13 cellular contexts compared by ENCODE assay signal in genomic region chr10:86079088-86079487, GRCh38.
DNase-seq lines count a peak whose midpoint lies in the region; FAIRE-seq and TF ChIP-seq lines count a peak whose summit lies in the region.
"Had no signal": no experiment of that assay in that cellular context is flagged by ENCODE, and none has a peak within 500 bp of the region (broad histone marks: within the 10 kb centered on the region; RNA-seq: fewer than 3 reads in every experiment).

No MANE protein-coding gene starts in this region.

- H3K56ac ChIP-seq in H1 (replicated peaks; ENCODE audit: insufficient read length, low read depth, low read length) = no peak overlapping the region

- H3K23ac ChIP-seq in H1 (ENCODE audit: insufficient read length) (no peak overlapping the region), neuronal stem cell (ENCODE audit: low read depth, low read length, poor library complexity) (no peak overlapping the region)

- no peak for FAIRE-seq in H1 (lab: Jason Lieb, UNC)

- 0 out of 2 replicates have a peak overlapping the region, but pooled peaks have one; percentile 35 for H2AFZ ChIP-seq in H1 (ENCODE audit: low read length)
- no peak overlapping the region for H2AFZ ChIP-seq in neuronal stem cell (ENCODE audit: low read length)

- CTCF ChIA-PET in H1 (lab: Charles Lee; ENCODE audit: partially characterized antibody) = interaction anchor here (1.1 to 2.4 kb wide), 6 partner anchors 10 to 270 kb away, joined by 3 to 8 read pairs (median 5); no protein-coding TSS in a partner anchor

- TF ChIP-seq POLR2A in H1 (IDR thresholded peaks at IDR 0.05; ENCODE audit: control extremely low read depth in 1 of 2, low read depth in 2 of 2, low read length in 2 of 2) = no peak

- H4K5ac ChIP-seq in H1 (ENCODE audit: insufficient read length, low read depth, low read length) = no peak overlapping the region

- H2BK5ac ChIP-seq in H1 (ENCODE audit: low read depth, low read length) = peak overlapping the region; percentile 81; the same call in 1 of the 2 replicates
- H2BK5ac ChIP-seq in neuronal stem cell (ENCODE audit: low read length) = no peak overlapping the region

- H3K4ac ChIP-seq in H1 (replicated peaks; ENCODE audit: insufficient read length, low read depth, low read length) (no peak overlapping the region), neuronal stem cell (ENCODE audit: low read length) (peak overlapping the region; percentile 68)

- H3K27me3 ChIP-seq in HUES6 (ENCODE audit: control insufficient read depth, insufficient read depth, low read length) (no peaks in the 10 kb centered on the region), H1 (replicated peaks in 1 of 4; ENCODE audit: control insufficient read depth in 3 of 4, extremely low read depth in 1 of 4, insufficient read depth in 3 of 4, low read length in 3 of 4) (no peaks in the 10 kb centered on the region), neuronal stem cell (ENCODE audit: control insufficient read depth in 3 of 3, insufficient read depth in 3 of 3, low read depth in 1 of 3, low read length in 3 of 3) (no peaks in the 10 kb centered on the region)
- H3K27me3 ChIP-seq: breast epithelium had no signal

- WGBS in H1 (ENCODE audit: extremely low coverage in 1 of 2, insufficient coverage in 1 of 2, insufficient read length in 1 of 2, insufficient replicate concordance in 2 of 2, low coverage in 1 of 2, low lambda C conversion rate in 2 of 2, missing lambda C conversion rate in 1 of 2), 2 experiments = 71% methylated on average over 4 of the region's 4 CpGs; no CpG with 5 or more reads in 1 of the 2 experiments
- no CpG with 5 or more reads among the region's 4 CpGs for WGBS in neuronal stem cell (ENCODE audit: extremely low coverage in 2 of 2, insufficient read length in 2 of 2, insufficient replicate concordance in 1 of 2), 2 donors

- H3K9me3 ChIP-seq in HUES6 (ENCODE audit: control insufficient read depth, insufficient read depth, low read depth, low read length) (no peaks in the 10 kb centered on the region), H1 (ENCODE audit: insufficient read depth in 2 of 2, low read depth in 1 of 2, low read length in 1 of 2) (no peaks in the 10 kb centered on the region), neuronal stem cell (replicated peaks in 1 of 2; ENCODE audit: control insufficient read depth in 2 of 2, insufficient read depth in 1 of 2, low read depth in 1 of 2, low read length in 2 of 2) (no peaks in the 10 kb centered on the region)
- H3K9me3 ChIP-seq: breast epithelium had no signal

- H4K91ac ChIP-seq in H1 (replicated peaks; ENCODE audit: insufficient read length, low read length) = no peak overlapping the region
- H4K91ac ChIP-seq in neuronal stem cell (ENCODE audit: low read depth, low read length, poor library complexity) = no peak overlapping the region

- TF ChIP-seq EP300 in H1 (IDR thresholded peaks at IDR 0.05; ENCODE audit: borderline replicate concordance in 1 of 2, low read depth in 2 of 2, low read length in 2 of 2) = no peak

- H2BK12ac ChIP-seq in H1 (ENCODE audit: low read depth, low read length) (no peak overlapping the region), neuronal stem cell (ENCODE audit: low read length) (no peak overlapping the region)

- POLR2A ChIA-PET in H1 (lab: Charles Lee; ENCODE audit: partially characterized antibody) = no interaction called here

- TF ChIP-seq CTCF in H1 (IDR thresholded peaks at IDR 0.05; ENCODE audit: control extremely low read depth in 1 of 3, insufficient read depth in 1 of 3, low read depth in 1 of 3, low read length in 3 of 3) = no peak

- H4K20me1 ChIP-seq in H1 (replicated peaks in 1 of 2; ENCODE audit: control insufficient read depth in 1 of 2, insufficient read depth in 2 of 2, low read length in 2 of 2) = no peaks in the 10 kb centered on the region

- H3K4me3 ChIP-seq in HUES6 (ENCODE audit: low read depth, low read length) (no peak overlapping the region), H1 (ENCODE audit: extremely low read depth in 1 of 4, insufficient read depth in 2 of 4, low read depth in 3 of 4, low read length in 4 of 4) (no peak overlapping the region), neuronal stem cell (ENCODE audit: low read length in 2 of 2) (no peak overlapping the region)
- H3K4me3 ChIP-seq: breast epithelium had no signal

- no peaks in the 10 kb centered on the region for H3K79me1 ChIP-seq in H1 (ENCODE audit: low read depth, low read length)
- no peaks in the 10 kb centered on the region for H3K79me1 ChIP-seq in neuronal stem cell (ENCODE audit: low read depth, low read length)

- no peaks in the 10 kb centered on the region for H3K23me2 ChIP-seq in H1 (ENCODE audit: low read depth, low read length)

- TF ChIP-seq RAD21 in H1 (IDR thresholded peaks at IDR 0.05 in 1 of 2, conservative IDR thresholded peaks at IDR 0.05 in 1 of 2; ENCODE audit: low read depth in 2 of 2, low read length in 2 of 2) = no peak

- no peak overlapping the region for H2BK20ac ChIP-seq in H1 (ENCODE audit: low read length)

- H2AK5ac ChIP-seq in H1 (ENCODE audit: low read depth, low read length) = no peak overlapping the region
- H2AK5ac ChIP-seq in neuronal stem cell (ENCODE audit: low read depth, low read length) = no peak overlapping the region

- H3K18ac ChIP-seq in H1 (ENCODE audit: extremely low read depth, low read length) = peak overlapping the region; percentile 38; the same call in 1 of the 2 replicates
- peak overlapping the region; percentile 33 for H3K18ac ChIP-seq in neuronal stem cell (ENCODE audit: low read length)

- H3K14ac ChIP-seq in H1 (ENCODE audit: insufficient read length) (no peak overlapping the region), neuronal stem cell (ENCODE audit: low read length) (no peak overlapping the region)

- H2BK120ac ChIP-seq in H1 (replicated peaks; ENCODE audit: low read depth, low read length) = no peak overlapping the region
- H2BK120ac ChIP-seq in neuronal stem cell (ENCODE audit: low read depth, low read length) = no peak overlapping the region

- H3K4me1 ChIP-seq in HUES6 (ENCODE audit: control insufficient read depth, insufficient read depth, low read length) (peaks cover 20% of the 10 kb centered on the region), H1 (replicated peaks in 1 of 4; ENCODE audit: control insufficient read depth in 3 of 4, insufficient read depth in 4 of 4, low read length in 3 of 4) (peaks cover 0 to 8% (median 5%) of the 10 kb centered on the region in 4 experiments; a peak in 4 of 7 replicates), neuronal stem cell (ENCODE audit: control insufficient read depth in 2 of 2, insufficient read depth in 1 of 2, low read depth in 1 of 2, low read length in 2 of 2) (peaks cover 0 to 5% of the 10 kb centered on the region in 2 donors)
- H3K4me1 ChIP-seq: breast epithelium had no signal

- DNase-seq in H4 (ENCODE audit: low spot score) (peak; percentile 43), H1 (ENCODE audit: low read depth in 1 of 2, low spot score in 2 of 2) (peak; percentile 48 to 50), neuronal stem cell (ENCODE audit: low spot score) (no peak), 8988T (no peak), hepatic stellate cell (ENCODE audit: low spot score) (no peak), SKM-1 (lab: John Stamatoyannopoulos, UW; ENCODE audit: unreplicated experiment) (no peak)
- DNase-seq: activated naive CD4-positive, alpha-beta T cell treated with anti-CD3 and anti-CD28 coated beads, Interleukin-2, amount 50 U/mL, for 16 hours; HCEC 1CT; Kasumi-1; NCI-H187 treated with DMSO at 0.1 percent for 48 hours had no signal

- H3K4me2 ChIP-seq in H1 (ENCODE audit: insufficient read depth in 1 of 2, low read depth in 2 of 2, low read length in 2 of 2) = peak overlapping the region; percentile 31 to 48; a peak in 2 of 4 replicates
- H3K4me2 ChIP-seq in neuronal stem cell (ENCODE audit: insufficient read depth, low read length, poor library complexity, severe bottlenecking) = no peak overlapping the region

- H3K27ac ChIP-seq in HUES6 (ENCODE audit: low read depth, low read length) (peak overlapping the region; percentile 35; the same call in 1 of the 2 replicates), H1 (ENCODE audit: low read depth, low read length) (no peak overlapping the region), neuronal stem cell (replicated peaks; ENCODE audit: low read length) (no peak overlapping the region)
- H3K27ac ChIP-seq: breast epithelium, C4-2B had no signal

- H3K36me3 ChIP-seq in HUES6 (ENCODE audit: control insufficient read depth, insufficient read depth, low read length) (no peaks in the 10 kb centered on the region), H1 (ENCODE audit: control insufficient read depth in 2 of 4, insufficient read depth in 4 of 4, low read length in 3 of 4) (no peaks in the 10 kb centered on the region), neuronal stem cell (replicated peaks in 1 of 2; ENCODE audit: control insufficient read depth in 2 of 2, insufficient read depth in 2 of 2, low read length in 2 of 2) (no peaks in the 10 kb centered on the region)
- H3K36me3 ChIP-seq: breast epithelium had no signal

- no peaks in the 10 kb centered on the region for H3K79me2 ChIP-seq in H1 (ENCODE audit: control insufficient read depth in 1 of 2, insufficient read depth in 2 of 2, low read length in 2 of 2)

- H2BK15ac ChIP-seq in H1 (ENCODE audit: low read length) = no peak overlapping the region
- H2BK15ac ChIP-seq in neuronal stem cell (ENCODE audit: low read length) = no peak overlapping the region

- H3K9ac ChIP-seq in HUES6 (ENCODE audit: low read length) = peak overlapping the region; percentile 50
- no peak overlapping the region for H3K9ac ChIP-seq in H1 (replicated peaks in 1 of 4; ENCODE audit: extremely low read depth in 1 of 4, low read depth in 3 of 4, low read length in 3 of 4)
- H3K9ac ChIP-seq in neuronal stem cell (ENCODE audit: low read depth, low read length, poor library complexity) = no peak overlapping the region

- H4K8ac ChIP-seq in H1 (ENCODE audit: extremely low read depth, insufficient read depth, low read length) (no peak overlapping the region), neuronal stem cell (ENCODE audit: low read depth, low read length) (peak overlapping the region; percentile 70)

TF ChIP-seq in H1, 55 proteins besides CTCF, POLR2A, EP300 and RAD21:
- TF ChIP-seq MAFK (IDR thresholded peaks at IDR 0.05; ENCODE audit: low read depth, low read length) (no peak), CBX5 (IDR thresholded peaks at IDR 0.05; ENCODE audit: low read depth, low read length) (no peak), EGR1 (IDR thresholded peaks at IDR 0.05; ENCODE audit: borderline replicate concordance, low read depth, low read length) (0 out of 2 replicates have a peak, but pooled peaks have one; percentile 28), PHF8 (conservative IDR thresholded peaks at IDR 0.05; ENCODE audit: low read depth, low read length) (no peak), CHD1 (IDR thresholded peaks at IDR 0.05; ENCODE audit: low read depth, low read length) (no peak), BACH1 (IDR thresholded peaks at IDR 0.05; ENCODE audit: low read length) (no peak)

Comparison
In these comparisons a context has a peak if more than half of its experiments do, and no peak if none do; other contexts are left out.
1. DNase-seq: peak in H4 (single experiment) and H1 (2 of 2); none in neuronal stem cell (single experiment), 8988T (single experiment), hepatic stellate cell (single experiment) and SKM-1 (single experiment).